ENCODE assay signal across 2 cellular contexts in the genomic region with DNA sequence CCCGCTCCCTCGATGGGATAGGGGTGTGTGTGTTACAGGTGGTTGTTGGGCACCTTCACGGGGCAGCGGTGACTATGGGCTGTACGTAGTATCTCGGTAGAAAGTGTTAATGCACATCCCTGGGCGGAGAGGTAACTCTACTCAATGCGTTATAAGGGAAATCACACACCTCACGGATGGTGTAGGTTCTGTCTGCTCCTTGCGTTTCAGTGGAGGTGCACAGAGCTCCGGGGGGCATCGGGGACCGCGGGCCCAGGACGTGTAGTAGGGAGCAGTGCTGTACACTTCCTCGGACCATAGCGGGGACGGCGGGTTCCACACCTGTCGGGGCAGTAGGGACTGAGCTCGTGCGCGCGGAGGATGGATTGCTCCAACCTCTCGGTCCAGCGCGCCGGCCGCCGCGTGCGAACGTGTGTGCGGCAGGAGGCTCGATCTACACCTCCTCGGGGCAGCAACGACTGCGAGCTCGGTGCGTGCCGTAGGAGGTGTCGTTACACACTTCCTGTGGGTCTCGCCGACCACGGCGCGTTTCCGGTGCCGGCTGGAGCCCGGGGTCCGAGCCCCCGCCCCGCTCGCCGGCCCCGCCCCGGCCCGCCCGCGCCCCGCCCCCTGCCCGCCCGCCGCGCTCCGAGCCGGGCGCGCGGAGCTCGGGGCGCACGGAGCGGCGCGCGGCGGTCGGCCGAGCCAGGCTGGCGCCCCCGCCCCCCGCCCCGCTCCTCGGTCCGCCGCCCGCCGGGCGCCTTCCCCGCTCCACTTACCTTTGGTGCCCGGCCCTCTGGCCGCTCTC.
TF ChIP-seq lines count a peak whose summit lies in the region.

A gene with protein sequence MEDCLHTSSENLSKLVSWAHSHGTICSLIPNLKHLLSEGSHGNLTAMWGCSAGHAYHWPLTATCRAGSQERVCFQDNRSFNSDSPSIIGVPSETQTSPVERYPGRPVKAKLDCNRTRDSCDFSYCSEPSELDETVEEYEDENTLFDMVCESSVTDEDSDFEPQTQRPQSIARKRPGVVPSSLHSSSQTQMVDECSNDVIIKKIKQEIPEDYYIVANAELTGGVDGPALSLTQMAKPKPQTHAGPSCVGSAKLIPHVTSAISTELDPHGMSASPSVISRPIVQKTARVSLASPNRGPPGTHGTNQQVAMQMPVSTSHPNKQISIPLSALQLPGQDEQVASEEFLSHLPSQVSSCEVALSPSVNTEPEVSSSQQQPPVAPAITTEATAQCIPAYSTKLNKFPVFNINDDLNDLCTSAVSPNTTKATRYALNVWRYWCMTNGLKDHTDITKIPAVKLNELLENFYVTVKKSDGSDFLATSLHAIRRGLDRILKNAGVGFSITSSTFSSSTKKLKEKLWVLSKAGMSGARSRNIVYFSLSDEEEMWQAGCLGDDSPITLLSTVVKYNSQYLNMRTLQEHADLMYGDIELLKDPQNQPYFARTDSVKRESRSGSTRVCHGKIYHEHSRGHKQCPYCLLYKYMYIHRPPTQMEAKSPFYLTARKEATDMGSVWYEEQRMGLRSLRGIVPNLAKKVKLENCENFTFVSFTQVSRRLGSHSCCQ (plus strand): TSS at position 607 of the 787 bp plus-strand sequence. CDS start 87,254 bp downstream, outside the sequence.

TF ChIP-seq in HCT116, 20 proteins besides CTCF, POLR2A, EP300 and RAD21:
- TF ChIP-seq FOSL1 (IDR thresholded peaks at IDR 0.05; ENCODE audit: low read depth) (no peak), SIN3A (IDR thresholded peaks at IDR 0.05; ENCODE audit: low read depth) (peak; percentile 97), SRF (IDR thresholded peaks at IDR 0.05; ENCODE audit: low read depth) (no peak), EZH2 (IDR thresholded peaks at IDR 0.05) (no peak), ZNF274 (IDR thresholded peaks at IDR 0.05; ENCODE audit: low read depth, low read length) (no peak), ZFX (IDR thresholded peaks at IDR 0.05) (peak; percentile 64), EGR1 (IDR thresholded peaks at IDR 0.05; ENCODE audit: low read depth) (no peak), CEBPB (IDR thresholded peaks at IDR 0.05; ENCODE audit: low read depth) (no peak), ELF1 (IDR thresholded peaks at IDR 0.05; ENCODE audit: borderline replicate concordance, low read depth) (no peak), TCF7L2 (IDR thresholded peaks at IDR 0.05; ENCODE audit: borderline replicate concordance, extremely low read depth, insufficient read depth, insufficient read length) (no peak), CBX3 (IDR thresholded peaks at IDR 0.05; ENCODE audit: low read depth) (peak; percentile 85), EZH2phosphoT487 (IDR thresholded peaks at IDR 0.05; ENCODE audit: borderline replicate concordance) (no peak), JUND (IDR thresholded peaks at IDR 0.05) (no peak), POLR2AphosphoS5 (IDR thresholded peaks at IDR 0.05; ENCODE audit: low read depth, low read length) (peak; percentile 98), SP1 (IDR thresholded peaks at IDR 0.05; ENCODE audit: low read depth) (peak; percentile 18; the same call in 1 of the 2 replicates), YY1 (IDR thresholded peaks at IDR 0.05; ENCODE audit: extremely low read depth, insufficient replicate concordance, low read depth, low read length) (peak; percentile 41)
- TF ChIP-seq, protein P1, sequence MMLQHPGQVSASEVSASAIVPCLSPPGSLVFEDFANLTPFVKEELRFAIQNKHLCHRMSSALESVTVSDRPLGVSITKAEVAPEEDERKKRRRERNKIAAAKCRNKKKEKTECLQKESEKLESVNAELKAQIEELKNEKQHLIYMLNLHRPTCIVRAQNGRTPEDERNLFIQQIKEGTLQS (IDR thresholded peaks at IDR 0.05): no peak
- TF ChIP-seq, protein P2, sequence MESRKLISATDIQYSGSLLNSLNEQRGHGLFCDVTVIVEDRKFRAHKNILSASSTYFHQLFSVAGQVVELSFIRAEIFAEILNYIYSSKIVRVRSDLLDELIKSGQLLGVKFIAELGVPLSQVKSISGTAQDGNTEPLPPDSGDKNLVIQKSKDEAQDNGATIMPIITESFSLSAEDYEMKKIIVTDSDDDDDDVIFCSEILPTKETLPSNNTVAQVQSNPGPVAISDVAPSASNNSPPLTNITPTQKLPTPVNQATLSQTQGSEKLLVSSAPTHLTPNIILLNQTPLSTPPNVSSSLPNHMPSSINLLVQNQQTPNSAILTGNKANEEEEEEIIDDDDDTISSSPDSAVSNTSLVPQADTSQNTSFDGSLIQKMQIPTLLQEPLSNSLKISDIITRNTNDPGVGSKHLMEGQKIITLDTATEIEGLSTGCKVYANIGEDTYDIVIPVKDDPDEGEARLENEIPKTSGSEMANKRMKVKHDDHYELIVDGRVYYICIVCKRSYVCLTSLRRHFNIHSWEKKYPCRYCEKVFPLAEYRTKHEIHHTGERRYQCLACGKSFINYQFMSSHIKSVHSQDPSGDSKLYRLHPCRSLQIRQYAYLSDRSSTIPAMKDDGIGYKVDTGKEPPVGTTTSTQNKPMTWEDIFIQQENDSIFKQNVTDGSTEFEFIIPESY (IDR thresholded peaks at IDR 0.05; ENCODE audit: extremely low read depth, insufficient replicate concordance, low read length): peak; percentile 42
- TF ChIP-seq, protein P3, sequence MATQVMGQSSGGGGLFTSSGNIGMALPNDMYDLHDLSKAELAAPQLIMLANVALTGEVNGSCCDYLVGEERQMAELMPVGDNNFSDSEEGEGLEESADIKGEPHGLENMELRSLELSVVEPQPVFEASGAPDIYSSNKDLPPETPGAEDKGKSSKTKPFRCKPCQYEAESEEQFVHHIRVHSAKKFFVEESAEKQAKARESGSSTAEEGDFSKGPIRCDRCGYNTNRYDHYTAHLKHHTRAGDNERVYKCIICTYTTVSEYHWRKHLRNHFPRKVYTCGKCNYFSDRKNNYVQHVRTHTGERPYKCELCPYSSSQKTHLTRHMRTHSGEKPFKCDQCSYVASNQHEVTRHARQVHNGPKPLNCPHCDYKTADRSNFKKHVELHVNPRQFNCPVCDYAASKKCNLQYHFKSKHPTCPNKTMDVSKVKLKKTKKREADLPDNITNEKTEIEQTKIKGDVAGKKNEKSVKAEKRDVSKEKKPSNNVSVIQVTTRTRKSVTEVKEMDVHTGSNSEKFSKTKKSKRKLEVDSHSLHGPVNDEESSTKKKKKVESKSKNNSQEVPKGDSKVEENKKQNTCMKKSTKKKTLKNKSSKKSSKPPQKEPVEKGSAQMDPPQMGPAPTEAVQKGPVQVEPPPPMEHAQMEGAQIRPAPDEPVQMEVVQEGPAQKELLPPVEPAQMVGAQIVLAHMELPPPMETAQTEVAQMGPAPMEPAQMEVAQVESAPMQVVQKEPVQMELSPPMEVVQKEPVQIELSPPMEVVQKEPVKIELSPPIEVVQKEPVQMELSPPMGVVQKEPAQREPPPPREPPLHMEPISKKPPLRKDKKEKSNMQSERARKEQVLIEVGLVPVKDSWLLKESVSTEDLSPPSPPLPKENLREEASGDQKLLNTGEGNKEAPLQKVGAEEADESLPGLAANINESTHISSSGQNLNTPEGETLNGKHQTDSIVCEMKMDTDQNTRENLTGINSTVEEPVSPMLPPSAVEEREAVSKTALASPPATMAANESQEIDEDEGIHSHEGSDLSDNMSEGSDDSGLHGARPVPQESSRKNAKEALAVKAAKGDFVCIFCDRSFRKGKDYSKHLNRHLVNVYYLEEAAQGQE (IDR thresholded peaks at IDR 0.05; ENCODE audit: low read depth): no peak
- TF ChIP-seq, protein P4, sequence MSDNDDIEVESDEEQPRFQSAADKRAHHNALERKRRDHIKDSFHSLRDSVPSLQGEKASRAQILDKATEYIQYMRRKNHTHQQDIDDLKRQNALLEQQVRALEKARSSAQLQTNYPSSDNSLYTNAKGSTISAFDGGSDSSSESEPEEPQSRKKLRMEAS (IDR thresholded peaks at IDR 0.05): peak; percentile 94
TF ChIP-seq in HCT116: peak in this region for 8.

TF ChIP-seq in SK-N-SH, 30 proteins besides CTCF, POLR2A, EP300 and RAD21 (continues in another document):
- TF ChIP-seq, protein P3 (IDR thresholded peaks at IDR 0.05; ENCODE audit: low read depth, low read length): no peak
- peak; percentile 10; the same call in 1 of the 2 replicates for TF ChIP-seq GATA2 (CRISPR knock-in tag; IDR thresholded peaks at IDR 0.05)
- TF ChIP-seq RFX5 (IDR thresholded peaks at IDR 0.05; ENCODE audit: low read length): no peak
- TF ChIP-seq SMC3 (IDR thresholded peaks at IDR 0.05; ENCODE audit: low read depth, low read length): no peak
- TF ChIP-seq, protein P5, sequence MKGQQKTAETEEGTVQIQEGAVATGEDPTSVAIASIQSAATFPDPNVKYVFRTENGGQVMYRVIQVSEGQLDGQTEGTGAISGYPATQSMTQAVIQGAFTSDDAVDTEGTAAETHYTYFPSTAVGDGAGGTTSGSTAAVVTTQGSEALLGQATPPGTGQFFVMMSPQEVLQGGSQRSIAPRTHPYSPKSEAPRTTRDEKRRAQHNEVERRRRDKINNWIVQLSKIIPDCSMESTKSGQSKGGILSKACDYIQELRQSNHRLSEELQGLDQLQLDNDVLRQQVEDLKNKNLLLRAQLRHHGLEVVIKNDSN (IDR thresholded peaks at IDR 0.05; ENCODE audit: borderline replicate concordance, low read depth): no peak
- TF ChIP-seq, protein P6, sequence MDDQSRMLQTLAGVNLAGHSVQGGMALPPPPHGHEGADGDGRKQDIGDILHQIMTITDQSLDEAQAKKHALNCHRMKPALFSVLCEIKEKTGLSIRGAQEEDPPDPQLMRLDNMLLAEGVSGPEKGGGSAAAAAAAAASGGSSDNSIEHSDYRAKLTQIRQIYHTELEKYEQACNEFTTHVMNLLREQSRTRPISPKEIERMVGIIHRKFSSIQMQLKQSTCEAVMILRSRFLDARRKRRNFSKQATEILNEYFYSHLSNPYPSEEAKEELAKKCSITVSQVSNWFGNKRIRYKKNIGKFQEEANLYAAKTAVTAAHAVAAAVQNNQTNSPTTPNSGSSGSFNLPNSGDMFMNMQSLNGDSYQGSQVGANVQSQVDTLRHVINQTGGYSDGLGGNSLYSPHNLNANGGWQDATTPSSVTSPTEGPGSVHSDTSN (IDR thresholded peaks at IDR 0.05): no peak
- no peak for TF ChIP-seq TEAD4 (IDR thresholded peaks at IDR 0.05; ENCODE audit: borderline replicate concordance, insufficient read depth)
- TF ChIP-seq, protein P2 (IDR thresholded peaks at IDR 0.05; ENCODE audit: borderline replicate concordance, low read depth): no peak
- no peak for TF ChIP-seq MEF2A (IDR thresholded peaks at IDR 0.05; ENCODE audit: borderline replicate concordance, low read depth)
- TF ChIP-seq FOXM1 (IDR thresholded peaks at IDR 0.05; ENCODE audit: low read depth): no peak
- TF ChIP-seq MXI1 (IDR thresholded peaks at IDR 0.05; ENCODE audit: low read depth, low read length): peak; percentile 83
- TF ChIP-seq FOXJ3 (CRISPR knock-in tag; IDR thresholded peaks at IDR 0.05): no peak
- no peak for TF ChIP-seq FOSL2 (IDR thresholded peaks at IDR 0.05; ENCODE audit: borderline replicate concordance, low read depth)
- TF ChIP-seq NFIC (IDR thresholded peaks at IDR 0.05; ENCODE audit: borderline replicate concordance): no peak
- no peak for TF ChIP-seq NRF1 (IDR thresholded peaks at IDR 0.05; ENCODE audit: low read depth, low read length)
- peak; percentile 79 for TF ChIP-seq GABPA (IDR thresholded peaks at IDR 0.05; ENCODE audit: low read depth)
- TF ChIP-seq, protein P4 (IDR thresholded peaks at IDR 0.05; ENCODE audit: low read depth): peak; percentile 91
- TF ChIP-seq POLR2AphosphoS5 (IDR thresholded peaks at IDR 0.05; ENCODE audit: low read depth, low read length): peak; percentile 89
- TF ChIP-seq SIN3A (IDR thresholded peaks at IDR 0.05; ENCODE audit: borderline replicate concordance, low read depth, low read length): peak; percentile 73
- TF ChIP-seq TAF1 (IDR thresholded peaks at IDR 0.05; ENCODE audit: borderline replicate concordance, low read depth, low read length): peak; percentile 84
- no peak for TF ChIP-seq RXRA (IDR thresholded peaks at IDR 0.05; ENCODE audit: borderline replicate concordance, low read depth)
- no peak for TF ChIP-seq TCF12 (IDR thresholded peaks at IDR 0.05)
- no peak for TF ChIP-seq EZH2phosphoT487 (IDR thresholded peaks at IDR 0.05; ENCODE audit: borderline replicate concordance, low read depth)
- TF ChIP-seq, protein P7, sequence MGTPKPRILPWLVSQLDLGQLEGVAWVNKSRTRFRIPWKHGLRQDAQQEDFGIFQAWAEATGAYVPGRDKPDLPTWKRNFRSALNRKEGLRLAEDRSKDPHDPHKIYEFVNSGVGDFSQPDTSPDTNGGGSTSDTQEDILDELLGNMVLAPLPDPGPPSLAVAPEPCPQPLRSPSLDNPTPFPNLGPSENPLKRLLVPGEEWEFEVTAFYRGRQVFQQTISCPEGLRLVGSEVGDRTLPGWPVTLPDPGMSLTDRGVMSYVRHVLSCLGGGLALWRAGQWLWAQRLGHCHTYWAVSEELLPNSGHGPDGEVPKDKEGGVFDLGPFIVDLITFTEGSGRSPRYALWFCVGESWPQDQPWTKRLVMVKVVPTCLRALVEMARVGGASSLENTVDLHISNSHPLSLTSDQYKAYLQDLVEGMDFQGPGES (IDR thresholded peaks at IDR 0.05; ENCODE audit: low read depth, low read length): no peak
- no peak for TF ChIP-seq YY1 (IDR thresholded peaks at IDR 0.05; ENCODE audit: low read depth)
